In genomic region chr12:105329926-105330282, GRCh38 we compare ENCODE assay signal across 8 cellular contexts. TPM values are rescaled to one million over a fixed set of nuclear protein-coding genes. Genes with fewer than 3 reads are reported as not detected.
A peak's percentile ranks its signal among the peaks of the same experiment; 100 is the strongest.
DNase-seq lines count a peak whose midpoint lies in the region; ATAC-seq and TF ChIP-seq lines count a peak whose summit lies in the region.

No MANE protein-coding gene starts in this region.

- dilution Hi-C loops in mammary epithelial cell (cut with HindIII; ENCODE audit: low sequenced_read_pairs) = loop anchor here (5.0 kb wide), 1 partner anchor 73 kb away; no protein-coding TSS in a partner anchor

- BruUV-seq in mammary epithelial cell (replicated peaks; lab: Mats Ljungman, UMichigan) = no TSS peak

- peak overlapping the region in 2 of 3 experiments; percentile 72 to 79 for H3K4me3 ChIP-seq in mammary epithelial cell (replicated peaks in 1 of 3; ENCODE audit: insufficient read depth in 1 of 3, low read depth in 2 of 3, low read length in 3 of 3)
- peak overlapping the region; percentile 87 for H3K4me3 ChIP-seq in neural cell (ENCODE audit: low read length)
- no peak overlapping the region for H3K4me3 ChIP-seq in aorta (ENCODE audit: low read length in 2 of 2)

- H2AFZ ChIP-seq in mammary epithelial cell (ENCODE audit: low read depth, low read length) (peak overlapping the region; percentile 81), neural cell (ENCODE audit: low read depth, low read length) (no peak overlapping the region)

- CTCF ChIA-PET in mammary epithelial cell (lab: Charles Lee; ENCODE audit: low non-redundant PET) = no interaction called here

- no peaks in the 10 kb centered on the region for H3K9me2 ChIP-seq in neural cell (ENCODE audit: insufficient read depth, low read length)

- H3K4me2 ChIP-seq in mammary epithelial cell (ENCODE audit: insufficient read depth, low read depth, low read length) = peak overlapping the region; percentile 68
- H3K4me2 ChIP-seq in neural cell (ENCODE audit: low read length) = no peak overlapping the region

- H3K36me3 ChIP-seq in mammary epithelial cell (ENCODE audit: insufficient read depth, low read length) (no peaks in the 10 kb centered on the region), neural cell (ENCODE audit: insufficient read depth, low read length) (no peaks in the 10 kb centered on the region), aorta (ENCODE audit: control insufficient read depth in 1 of 2, insufficient read depth in 2 of 2, low read length in 1 of 2) (no peaks in the 10 kb centered on the region)

- TF ChIP-seq CTCF in mammary epithelial cell (conservative IDR thresholded peaks at IDR 0.05 in 1 of 2, IDR thresholded peaks at IDR 0.05 in 1 of 2; ENCODE audit: extremely low read depth in 1 of 2, insufficient read depth in 1 of 2, low read depth in 1 of 2, low read length in 2 of 2) (no peak), neural cell (IDR thresholded peaks at IDR 0.05; ENCODE audit: poor library complexity, severe bottlenecking) (no peak)

- DNase-seq in activated CD8-positive, alpha-beta memory T cell treated with anti-CD3 and anti-CD28 coated beads for 24 hours = peak; percentile 59
- no peak for DNase-seq in activated CD8-positive, alpha-beta memory T cell treated with anti-CD3 and anti-CD28 coated beads, Interleukin-2, amount 50 U/mL, for 48 hours
- DNase-seq in mammary epithelial cell (no peak), NCI-H2171 treated with DMSO at 0.1 percent for 48 hours (lab: John Stamatoyannopoulos, UW) (no peak), NCI-H2029 treated with DMSO at 0.1 percent for 48 hours (lab: John Stamatoyannopoulos, UW) (no peak), aorta (no peak)

- H3K9me3 ChIP-seq in mammary epithelial cell (replicated peaks; ENCODE audit: insufficient read depth, low read length) (no peaks in the 10 kb centered on the region), neural cell (ENCODE audit: low read length) (no peaks in the 10 kb centered on the region), aorta (ENCODE audit: control insufficient read depth, low read length) (no peaks in the 10 kb centered on the region)

- no peak for TF ChIP-seq RAD21 in neural cell (conservative IDR thresholded peaks at IDR 0.05)

- WGBS in mammary epithelial cell (ENCODE audit: low coverage, missing lambda C conversion rate) = 6% methylated on average over 9 of the region's 9 CpGs
- WGBS in aorta, 2 donors = 3 to 5% methylated on average over 9 of the region's 9 CpGs

- in situ Hi-C loops in mammary epithelial cell (cut with MboI; ENCODE audit: low sequenced_read_pairs in 2 of 2) = no loop called here

- H3F3A ChIP-seq in neural cell (ENCODE audit: insufficient read depth, low read length, poor library complexity, severe bottlenecking) = no peaks in the 10 kb centered on the region

- H3K27ac ChIP-seq in mammary epithelial cell (ENCODE audit: insufficient read depth, low read depth, low read length) (no peak overlapping the region), neural cell (ENCODE audit: low read length) (no peak overlapping the region), aorta (ENCODE audit: low read depth in 1 of 2, low read length in 2 of 2) (no peak overlapping the region)

- H3K9ac ChIP-seq in mammary epithelial cell (ENCODE audit: insufficient read depth, low read length) = no peak overlapping the region
- no peak overlapping the region for H3K9ac ChIP-seq in neural cell (ENCODE audit: low read length)

- H4K20me1 ChIP-seq in mammary epithelial cell (ENCODE audit: insufficient read depth, low read length) = no peaks in the 10 kb centered on the region
- H4K20me1 ChIP-seq in neural cell (ENCODE audit: insufficient read depth) = no peaks in the 10 kb centered on the region

- TF ChIP-seq EP300 in neural cell (conservative IDR thresholded peaks at IDR 0.05; ENCODE audit: poor library complexity, severe bottlenecking) = no peak

- peaks cover 52% of the 10 kb centered on the region for H3K4me1 ChIP-seq in mammary epithelial cell (ENCODE audit: insufficient read depth, low read length)
- H3K4me1 ChIP-seq in aorta (ENCODE audit: control insufficient read depth in 1 of 2, insufficient read depth in 2 of 2, low read length in 2 of 2) = peaks cover 0 to 2% of the 10 kb centered on the region in 2 donors

- intact Hi-C loops in mammary epithelial cell (cut with micrococcal nuclease) (loop anchor here (5.0 kb wide), 1 partner anchor 78 kb away; no protein-coding TSS in a partner anchor), aorta (cut with DNase I) (loop anchor here (2.0 to 5.0 kb wide), 3 partner anchors 37 to 93 kb away; partner anchors contain the start of gene APPL2 (in 2 of the 2))

- H3K27me3 ChIP-seq in mammary epithelial cell (ENCODE audit: insufficient read depth, low read length) (no peaks in the 10 kb centered on the region), neural cell (ENCODE audit: insufficient read depth, low read depth, low read length) (no peaks in the 10 kb centered on the region), aorta (ENCODE audit: control insufficient read depth in 1 of 2, insufficient read depth in 2 of 2, low read length in 1 of 2) (no peaks in the 10 kb centered on the region)

- ATAC-seq in HG03457 (IDR thresholded peaks at IDR 0.05; ENCODE audit: unreplicated experiment) = peak; percentile 2
- no peak for ATAC-seq in aorta (ENCODE audit: low FRiP score)

- H3K79me2 ChIP-seq in mammary epithelial cell (ENCODE audit: insufficient read depth, low read length) (peaks cover 39% of the 10 kb centered on the region), neural cell (replicated peaks; ENCODE audit: insufficient read depth, low read length) (peaks cover 21% of the 10 kb centered on the region)

TF ChIP-seq in neural cell, 6 proteins besides CTCF, POLR2A, EP300 and RAD21:
- TF ChIP-seq REST (IDR thresholded peaks at IDR 0.05; ENCODE audit: borderline replicate concordance) = no peak
- no peak for TF ChIP-seq POLR2AphosphoS5 (IDR thresholded peaks at IDR 0.05)
- no peak for TF ChIP-seq MXI1 (conservative IDR thresholded peaks at IDR 0.05; ENCODE audit: poor library complexity, severe bottlenecking)
- TF ChIP-seq SMC3 (conservative IDR thresholded peaks at IDR 0.05; ENCODE audit: poor library complexity) = no peak
- no peak for TF ChIP-seq EZH2 (IDR thresholded peaks at IDR 0.05; ENCODE audit: borderline replicate concordance, insufficient read depth, low read length, poor library complexity, severe bottlenecking)
- TF ChIP-seq TAF1 (IDR thresholded peaks at IDR 0.05; ENCODE audit: low read depth) = no peak

RNA-seq across cellular contexts. Expression of gene C12orf75, which starts 0.6 kb away (rescaled TPM):
- total RNA-seq in mammary epithelial cell (100 to 1,000 TPM in 1 of 2 donors, 10 to 100 TPM in 1; 88.7 to 177 TPM), aorta (100 to 1,000 TPM in 1 of 2 donors, 10 to 100 TPM in 1; 75.9 to 153 TPM)
- polyA plus RNA-seq in mammary epithelial cell (115 TPM), neural cell (25.2 and 27.1 TPM in 2 replicates), aorta (100 to 1,000 TPM; 306 to 661 TPM)
- polyA minus RNA-seq in mammary epithelial cell (64.7 TPM), neural cell (11.2 and 11.3 TPM in 2 replicates)

Comparison
In these comparisons a context has a peak if more than half of its experiments do, and no peak if none do; other contexts are left out.
1. H3K4me3 ChIP-seq: peak in mammary epithelial cell (2 of 3) and neural cell (single experiment); none in aorta (0 of 2).